Comparison of ENCODE assay signal across 8 cellular contexts in genomic region chr2:85797959-85798358, GRCh38. TPM values are rescaled to one million over a fixed set of nuclear protein-coding genes. Genes with fewer than 3 reads are reported as not detected.
A peak's percentile ranks its signal among the peaks of the same experiment; 100 is the strongest.
DNase-seq lines count a peak whose midpoint lies in the region; ATAC-seq and TF ChIP-seq lines count a peak whose summit lies in the region.

No MANE protein-coding gene starts in this region.

- no peak overlapping the region for H3K27ac Mint-ChIP-seq in Caco-2 (ENCODE audit: unreplicated experiment)

- no peak overlapping the region for H3K23ac ChIP-seq in mesendoderm (ENCODE audit: low read length)

- H4K8ac ChIP-seq in mesendoderm (ENCODE audit: low read depth, low read length) = no peak overlapping the region

- WGBS in mesendoderm (ENCODE audit: extremely low coverage, insufficient coverage, low lambda C conversion rate) = no CpG with 5 or more reads among the region's 4 CpGs

- CTCF ChIA-PET in Caco-2 (lab: Charles Lee) = interaction anchor here (0.6 to 1.0 kb wide), 2 partner anchors 8 to 69 kb away, joined by 3 to 5 read pairs; no protein-coding TSS in a partner anchor

- no peaks in the 10 kb centered on the region for H3K4me1 ChIP-seq in Caco-2
- H3K4me1 ChIP-seq in mesendoderm (ENCODE audit: control insufficient read depth, low read depth, low read length) = no peaks in the 10 kb centered on the region

- intact Hi-C loops in Caco-2 (cut with micrococcal nuclease; ENCODE audit: unreplicated experiment) (loop anchor here (5.0 kb wide), 1 partner anchor 46 kb away; the partner anchor contains the start of gene ATOH8), dorsolateral prefrontal cortex (cut with DNase I) (loop anchor here (1.0 to 5.0 kb wide), 4 partner anchors 26 to 71 kb away; partner anchors contain the start of gene ATOH8 (in 1 of the 2))

- H3K4me2 ChIP-seq in mesendoderm (ENCODE audit: low read length) = no peak overlapping the region

- POLR2A ChIA-PET in Caco-2 (lab: Charles Lee) = no interaction called here

- no peaks in the 10 kb centered on the region for H3K79me2 ChIP-seq in mesendoderm (ENCODE audit: control insufficient read depth, insufficient read depth, low read length)

- no peak overlapping the region for H2BK120ac ChIP-seq in mesendoderm (ENCODE audit: low read depth, low read length)

- H3K18ac ChIP-seq in mesendoderm (ENCODE audit: low read length) = no peak overlapping the region

- H3K9me3 Mint-ChIP-seq in Caco-2 (ENCODE audit: unreplicated experiment) = no peaks in the 10 kb centered on the region

- H3K9ac ChIP-seq in mesendoderm (ENCODE audit: low read length) = no peak overlapping the region

- H4K5ac ChIP-seq in mesendoderm (ENCODE audit: low read length) = no peak overlapping the region

- H3K27ac ChIP-seq in dorsolateral prefrontal cortex (peak overlapping the region in 39 of 59 donors; percentile 34 to 99 (median 94)), mesendoderm (ENCODE audit: low read depth, low read length) (no peak overlapping the region)

- H2BK5ac ChIP-seq in mesendoderm (ENCODE audit: low read length) = no peak overlapping the region

- no peak overlapping the region for H3K4me3 Mint-ChIP-seq in Caco-2 (ENCODE audit: unreplicated experiment)

- H3K27me3 Mint-ChIP-seq in Caco-2 (ENCODE audit: insufficient read depth, unreplicated experiment) = peaks cover 4% of the 10 kb centered on the region

- H3K56ac ChIP-seq in mesendoderm (ENCODE audit: low read length) = no peak overlapping the region

- no peak for ATAC-seq in HG02938 (IDR thresholded peaks at IDR 0.05; ENCODE audit: unreplicated experiment)
- ATAC-seq in GM19351 (IDR thresholded peaks at IDR 0.05; ENCODE audit: unreplicated experiment) = no peak
- ATAC-seq in HG02642 (IDR thresholded peaks at IDR 0.05; ENCODE audit: poor library complexity, unreplicated experiment) = no peak

- H3K27me3 ChIP-seq in Caco-2 (replicated peaks; ENCODE audit: control insufficient read depth, insufficient read depth, low read length) = no peaks in the 10 kb centered on the region; the same call in none of the 2 replicates
- no peaks in the 10 kb centered on the region for H3K27me3 ChIP-seq in dorsolateral prefrontal cortex
- no peaks in the 10 kb centered on the region for H3K27me3 ChIP-seq in mesendoderm (ENCODE audit: insufficient read depth, low read length, poor library complexity)

- H2AK5ac ChIP-seq in mesendoderm (ENCODE audit: low read length) = no peak overlapping the region

- BruUV-seq in Caco-2 (replicated peaks; lab: Mats Ljungman, UMichigan) = no TSS peak

- no peak overlapping the region for H3K4me3 ChIP-seq in Caco-2 (ENCODE audit: low read depth, low read length)
- no peak overlapping the region for H3K4me3 ChIP-seq in dorsolateral prefrontal cortex
- H3K4me3 ChIP-seq in mesendoderm (ENCODE audit: low read length) = no peak overlapping the region

- H2BK15ac ChIP-seq in mesendoderm (replicated peaks; ENCODE audit: low read depth) = no peak overlapping the region

- H3K36me3 ChIP-seq in Caco-2 (ENCODE audit: control insufficient read depth, insufficient read depth, low read length) (no peaks in the 10 kb centered on the region), mesendoderm (ENCODE audit: control insufficient read depth, insufficient read depth, low read length) (no peaks in the 10 kb centered on the region)

- H3K4me1 Mint-ChIP-seq in Caco-2 (ENCODE audit: low read depth, unreplicated experiment) = peaks cover 8% of the 10 kb centered on the region

- no peaks in the 10 kb centered on the region for H3K79me1 ChIP-seq in mesendoderm (ENCODE audit: low read length)

- no peak overlapping the region for H3K4ac ChIP-seq in mesendoderm (ENCODE audit: low read depth, low read length)

- no peaks in the 10 kb centered on the region for H3K36me3 Mint-ChIP-seq in Caco-2 (ENCODE audit: insufficient read depth, unreplicated experiment)

- H3K9me3 ChIP-seq in Caco-2 = no peaks in the 10 kb centered on the region

- peak; percentile 30 to 33 for TF ChIP-seq CTCF in Caco-2 (IDR thresholded peaks at IDR 0.05; ENCODE audit: insufficient read depth in 1 of 2, low read depth in 1 of 2, low read length in 1 of 2, severe bottlenecking in 1 of 2, unreplicated experiment in 1 of 2)
- TF ChIP-seq CTCF in dorsolateral prefrontal cortex (IDR thresholded peaks at IDR 0.05 in 54 of 56, conservative IDR thresholded peaks at IDR 0.05 in 2 of 56; ENCODE audit: low read depth in 1 of 56, partially characterized antibody in 56 of 56) = peak in 55 of 56 donors; percentile 44 to 86 (median 68)

- DNase-seq in Caco-2 = peak; percentile 21 to 29
- DNase-seq in NCI-H226 = peak; percentile 40
- DNase-seq in dorsolateral prefrontal cortex = peak in 4 of 10 donors; percentile 35 to 64 (median 52)
- DNase-seq in mesendoderm = peak; percentile 61
- no peak for DNase-seq in NCI-H187 (lab: John Stamatoyannopoulos, UW)

RNA-seq across cellular contexts. Expression of gene ATOH8, which starts 44.2 kb away (rescaled TPM):
- total RNA-seq in Caco-2 (2022) = not detected in 2 replicates
- 10 to 100 TPM in 97 of 120 experiments, 1 to 10 TPM in 23; 4.6 to 58.9 (median 14.7) TPM for total RNA-seq in dorsolateral prefrontal cortex
- 0.37 TPM for polyA plus RNA-seq in mesendoderm (2013, experiment 1 of 2)
- 0.39 TPM for polyA plus RNA-seq in mesendoderm (2013, experiment 2 of 2)

Comparison
In these comparisons a context has a peak if more than half of its experiments do, and no peak if none do; other contexts are left out.
1. DNase-seq: peak in Caco-2 (2 of 2), NCI-H226 (single experiment) and mesendoderm (single experiment); none in NCI-H187 (0 of 2).